20 cellular contexts compared by ENCODE assay signal in genomic region chr22:43213066-43213465, GRCh38. TPM values are rescaled to one million over a fixed set of nuclear protein-coding genes. Genes with fewer than 3 reads are reported as not detected.
DNase-seq lines count a peak whose midpoint lies in the region; ATAC-seq, FAIRE-seq and TF ChIP-seq lines count a peak whose summit lies in the region.
"Had no signal": no experiment of that assay in that cellular context is flagged by ENCODE, and none has a peak within 500 bp of the region (broad histone marks: within the 10 kb centered on the region; RNA-seq: fewer than 3 reads in every experiment).

No MANE protein-coding gene starts in this region.

- POLR2A ChIA-PET in HepG2 (lab: Yijun Ruan, JAX) = no interaction called here

- H4K20me1 ChIP-seq in HepG2 (ENCODE audit: insufficient read depth, low read length) = no peaks in the 10 kb centered on the region

- H3K4me3 ChIP-seq in HepG2 (replicated peaks in 1 of 3; ENCODE audit: insufficient read depth in 1 of 3, low read depth in 2 of 3, low read length in 3 of 3) (no peak overlapping the region), right lobe of liver (no peak overlapping the region), upper lobe of right lung (no peak overlapping the region)
- H3K4me3 ChIP-seq: breast epithelium, psoas muscle had no signal

- no peak overlapping the region for H3K4me2 ChIP-seq in HepG2 (ENCODE audit: low read depth, low read length)

- H3K4me1 ChIP-seq in HepG2 (ENCODE audit: insufficient read depth, low read length) (no peaks in the 10 kb centered on the region), right lobe of liver (no peaks in the 10 kb centered on the region), upper lobe of right lung (no peaks in the 10 kb centered on the region)
- H3K4me1 ChIP-seq: breast epithelium, psoas muscle had no signal

- in situ Hi-C loops in HepG2 (cut with HindIII; ENCODE audit: extremely low pct_ligation_motif_present, low pct_unique_long_range_greater_than_20kb) (no loop called here), SK-MEL-5 (cut with HindIII; ENCODE audit: low pct_unique_long_range_greater_than_20kb, low sequenced_read_pairs) (no loop called here)

- peaks cover 15 to 51% of the 10 kb centered on the region in 2 experiments; a peak in 4 of 5 replicates for H3K27me3 ChIP-seq in HepG2 (ENCODE audit: control insufficient read depth in 1 of 2, insufficient read depth in 2 of 2, low read length in 2 of 2)
- no peaks in the 10 kb centered on the region for H3K27me3 ChIP-seq in right lobe of liver
- H3K27me3 ChIP-seq in upper lobe of right lung = no peaks in the 10 kb centered on the region
- H3K27me3 ChIP-seq: breast epithelium had no signal

- TF ChIP-seq EP300 in HepG2 (IDR thresholded peaks at IDR 0.05; ENCODE audit: low read depth in 2 of 2, low read length in 2 of 2) = no peak
- no peak for TF ChIP-seq EP300 in HepG2 (CRISPR knock-in tag; IDR thresholded peaks at IDR 0.05; ENCODE audit: borderline replicate concordance)

- intact Hi-C loops in HepG2 (cut with micrococcal nuclease; ENCODE audit: unreplicated experiment) (no loop called here), right lobe of liver (cut with DNase I) (no loop called here), upper lobe of right lung (cut with DNase I) (no loop called here)

- H3K79me2 ChIP-seq in HepG2 (ENCODE audit: insufficient read depth, low read length) = no peaks in the 10 kb centered on the region

- no peak overlapping the region for H3K27ac ChIP-seq in HepG2 (ENCODE audit: extremely low read length, insufficient read depth, low read length)
- no peak overlapping the region for H3K27ac ChIP-seq in right lobe of liver
- no peak overlapping the region for H3K27ac ChIP-seq in upper lobe of right lung
- H3K27ac ChIP-seq: breast epithelium, psoas muscle had no signal

- no peak for TF ChIP-seq RAD21 in HepG2 (CRISPR knock-in tag; IDR thresholded peaks at IDR 0.05)

- TF ChIP-seq CTCF in HepG2 (CRISPR knock-in tag; IDR thresholded peaks at IDR 0.05) (no peak), right lobe of liver (IDR thresholded peaks at IDR 0.05) (no peak), upper lobe of right lung (IDR thresholded peaks at IDR 0.05) (no peak)

- H2AFZ ChIP-seq in HepG2 (ENCODE audit: low read length) = no peak overlapping the region

- H3K9me3 ChIP-seq in HepG2 (ENCODE audit: low read length) (no peaks in the 10 kb centered on the region), right lobe of liver (no peaks in the 10 kb centered on the region), upper lobe of right lung (no peaks in the 10 kb centered on the region)
- H3K9me3 ChIP-seq: breast epithelium, psoas muscle had no signal

- TF ChIP-seq POLR2A in HepG2 (IDR thresholded peaks at IDR 0.05; ENCODE audit: insufficient read depth in 1 of 2, low read depth in 2 of 2, low read length in 2 of 2) = no peak
- no peak for TF ChIP-seq POLR2A in right lobe of liver (IDR thresholded peaks at IDR 0.05)

- no peak for FAIRE-seq in HepG2 (lab: Jason Lieb, UNC)
- FAIRE-seq: small intestine had no signal

- no TSS peak for BruUV-seq in HepG2 (replicated peaks; lab: Mats Ljungman, UMichigan)

- no peak overlapping the region for H3K9ac ChIP-seq in HepG2 (ENCODE audit: insufficient read depth, low read depth, low read length)

- DNase-seq in HepG2 (ENCODE audit: low spot score) (no peak), right lobe of liver (no peak), SK-MEL-5 (ENCODE audit: low read depth, low spot score) (peak; percentile 27), iPS-NIHi7 (ENCODE audit: extremely low spot score) (peak; percentile 82), upper lobe of right lung (no peak), NCI-H1048 (lab: John Stamatoyannopoulos, UW) (no peak)
- DNase-seq: activated CD4-positive, alpha-beta memory T cell treated with anti-CD3 and anti-CD28 coated beads, Interleukin-2, amount 10 ng/mL, durations not matched to agents 7 days and 5 days; amniotic stem cell; GF-D8; NCI-H1417 treated with DMSO at 0.1 percent for 48 hours; NCI-H524 treated with DMSO at 0.1 percent for 48 hours; psoas muscle; small intestine; stimulated activated CD4-positive, alpha-beta T cell treated with anti-CD3 and anti-CD28 coated beads, Interleukin-2, amount 100 ng/mL, for 24 hours; SW 1271 had no signal

- ATAC-seq in HepG2 = peak; percentile 17; the same call in 1 of the 3 replicates
- no peak for ATAC-seq in right lobe of liver
- peak; percentile 29 for ATAC-seq in upper lobe of right lung
- ATAC-seq in GM21381 (IDR thresholded peaks at IDR 0.05; ENCODE audit: unreplicated experiment) = no peak
- no peak for ATAC-seq in GM19467 (IDR thresholded peaks at IDR 0.05; ENCODE audit: unreplicated experiment)
- ATAC-seq: activated CD4-positive, CD25-positive, alpha-beta regulatory T cell treated with anti-CD3 and anti-CD28 coated beads, Interleukin-2, amount 50 U/mL, for 24 hours; psoas muscle; stimulated activated memory B cell treated with anti-CD40 and anti-IgM and Interleukin-4, amounts not matched to agents 10 μg/mL and 1 μg/mL and 100 μg/mL, for 72 hours had no signal

- 0% methylated on average over 5 of the region's 10 CpGs for whole genome bisulfite sequencing in HepG2 (ENCODE audit: low lambda C conversion rate)
- 40% methylated on average over 1 of the region's 10 CpGs for WGBS in right lobe of liver (ENCODE audit: insufficient coverage, low coverage, low lambda C conversion rate, missing lambda C conversion rate)

- H3K36me3 ChIP-seq in HepG2 (replicated peaks in 1 of 2; ENCODE audit: control insufficient read depth in 1 of 2, insufficient read depth in 2 of 2, low read length in 2 of 2) = no peaks in the 10 kb centered on the region
- H3K36me3 ChIP-seq in right lobe of liver = no peaks in the 10 kb centered on the region
- no peaks in the 10 kb centered on the region for H3K36me3 ChIP-seq in upper lobe of right lung
- H3K36me3 ChIP-seq: breast epithelium had no signal

- CTCF ChIA-PET in HepG2 (lab: Yijun Ruan, JAX; ENCODE audit: low intra/inter-chr PET ratio, low total read pairs) = no interaction called here

TF ChIP-seq in HepG2, 621 proteins besides CTCF, POLR2A, EP300 and RAD21 (continues in another document):
- TF ChIP-seq SUZ12 (IDR thresholded peaks at IDR 0.05; ENCODE audit: low read depth, low read length) (no peak), HNF4G (IDR thresholded peaks at IDR 0.05; ENCODE audit: borderline replicate concordance, low read depth, low read length) (no peak), HNF4G (CRISPR knock-in tag; IDR thresholded peaks at IDR 0.05; ENCODE audit: borderline replicate concordance, low read depth) (no peak), ZFP41 (CRISPR knock-in tag; IDR thresholded peaks at IDR 0.05; ENCODE audit: borderline replicate concordance) (no peak), ZNF414 (CRISPR knock-in tag; IDR thresholded peaks at IDR 0.05) (no peak), E2F2 (CRISPR knock-in tag; IDR thresholded peaks at IDR 0.05; ENCODE audit: borderline replicate concordance) (no peak), ZSCAN20 (CRISPR knock-in tag; IDR thresholded peaks at IDR 0.05; ENCODE audit: borderline replicate concordance) (no peak), ZNF143 (CRISPR knock-in tag; IDR thresholded peaks at IDR 0.05) (no peak), TAF15 (IDR thresholded peaks at IDR 0.05; ENCODE audit: low read depth, low read length, poor library complexity, severe bottlenecking) (no peak), ZNF251 (CRISPR knock-in tag; IDR thresholded peaks at IDR 0.05) (no peak)

RNA-seq across cellular contexts. Expression of gene TTLL12, which starts 26.1 kb away (rescaled TPM):
- total RNA-seq in HepG2 (2016; rRNA removed; fragmentation: Illumina TruSeq; extraction: Trizol) (34.1 and 38.1 TPM in 2 replicates), right lobe of liver (10 to 100 TPM; 18.6 to 43.5 (median 24.4) TPM), upper lobe of right lung (20.5 TPM)
- 6.3 and 6.6 TPM in 2 replicates for total RNA-seq in HepG2 (2016; cell fraction: cytosol; rRNA removed; fragmentation: Illumina TruSeq; extraction: Trizol; ENCODE audit: low read depth)
- total RNA-seq in HepG2 (2016; cell fraction: insoluble cytoplasmic fraction; rRNA removed; fragmentation: Illumina TruSeq; extraction: Trizol) = 28.8 and 39.8 TPM in 2 replicates
- 16.2 and 19.8 TPM in 2 replicates for total RNA-seq in HepG2 (2016; cell fraction: membrane; rRNA removed; fragmentation: Illumina TruSeq; extraction: Trizol)
- total RNA-seq in HepG2 (2016; cell fraction: nucleus; rRNA removed; fragmentation: Illumina TruSeq; extraction: Trizol) = 17.4 and 21.4 TPM in 2 replicates
- 11.9 and 16.9 TPM in 2 replicates for polyA plus RNA-seq in HepG2 (2011; rRNA removed)
- 9.1 and 12.7 TPM in 2 replicates for polyA plus RNA-seq in HepG2 (2011; cell fraction: cytosol; rRNA removed)
- polyA plus RNA-seq in HepG2 (2011; cell fraction: nucleus; rRNA removed) = 19.9 and 21.7 TPM in 2 replicates
- polyA plus RNA-seq in HepG2 (2012) = 16.6 and 24.0 TPM in 2 replicates
- polyA plus RNA-seq in HepG2 (2016; cell fraction: cytosol; fragmentation: Illumina TruSeq; extraction: Trizol; ENCODE audit: low read depth) = 3.3 and 3.4 TPM in 2 replicates
- polyA plus RNA-seq in HepG2 (2016; cell fraction: insoluble cytoplasmic fraction; fragmentation: Illumina TruSeq; extraction: Trizol; ENCODE audit: low read depth) = 31.2 and 38.2 TPM in 2 replicates
- polyA plus RNA-seq in HepG2 (2016; cell fraction: membrane; fragmentation: Illumina TruSeq; extraction: Trizol; ENCODE audit: low read depth) = 9.6 and 9.7 TPM in 2 replicates
- polyA plus RNA-seq in HepG2 (2016; cell fraction: nucleus; fragmentation: Illumina TruSeq; extraction: Trizol; ENCODE audit: insufficient read depth, low read depth) = 32.8 and 35.2 TPM in 2 replicates
- polyA minus RNA-seq in HepG2 (2011; rRNA and poly(A)+ RNA removed; ENCODE audit: low replicate concordance) = 43.9 and 71.0 TPM in 2 replicates
- 11.3 and 11.7 TPM in 2 replicates for polyA minus RNA-seq in HepG2 (2011; cell fraction: cytosol; rRNA and poly(A)+ RNA removed)
- 6.5 and 7.7 TPM in 2 replicates for polyA minus RNA-seq in HepG2 (2011; cell fraction: nucleus; rRNA and poly(A)+ RNA removed)
- 68.9 and 79.4 TPM in 2 replicates for total RNA-seq in SK-MEL-5 (2014; rRNA removed; shearing (Covaris generic))
- polyA plus RNA-seq in SK-MEL-5 (2015; cell fraction: cytosol; rRNA removed) = 127 and 129 TPM in 2 replicates
- polyA plus RNA-seq in SK-MEL-5 (2015; cell fraction: nucleus; rRNA removed) = 62.7 and 63.5 TPM in 2 replicates

Comparison
In these comparisons a context has a peak if more than half of its experiments do, and no peak if none do; other contexts are left out.
1. ATAC-seq: peak in HepG2 (single experiment) and upper lobe of right lung (single experiment); none in right lobe of liver (0 of 4), GM21381 (single experiment) and GM19467 (single experiment).
2. DNase-seq: peak in SK-MEL-5 (single experiment) and iPS-NIHi7 (single experiment); none in HepG2 (single experiment), right lobe of liver (0 of 3), upper lobe of right lung (single experiment) and NCI-H1048 (single experiment).